ENCODE assay signal across 12 cellular contexts in the genomic region with DNA sequence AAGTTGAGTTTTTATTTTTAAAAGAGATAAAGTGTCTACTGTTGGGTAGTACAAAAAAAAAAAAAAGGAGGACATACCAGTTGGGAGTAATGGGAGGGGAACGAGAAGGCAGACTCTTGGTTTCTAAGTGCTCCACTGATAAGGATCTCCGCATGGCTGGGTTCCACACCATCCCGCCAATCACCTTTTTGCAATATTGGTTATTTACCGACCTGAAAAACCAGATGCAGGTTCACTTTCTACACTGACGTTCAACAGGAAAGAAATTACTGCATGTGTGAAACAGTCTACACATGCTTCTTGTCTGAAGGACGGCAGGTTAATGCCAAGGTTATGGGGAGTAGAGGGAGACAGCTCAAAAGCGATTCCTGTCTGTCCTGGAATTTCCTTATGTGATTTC.
A peak's percentile ranks its signal among the peaks of the same experiment; 100 is the strongest.
DNase-seq lines count a peak whose midpoint lies in the region; ATAC-seq, FAIRE-seq and TF ChIP-seq lines count a peak whose summit lies in the region.
"Had no signal": no experiment of that assay in that cellular context is flagged by ENCODE, and none has a peak within 500 bp of the region (broad histone marks: within the 10 kb centered on the region; RNA-seq: fewer than 3 reads in every experiment).

No MANE protein-coding gene starts in this region.

- TF ChIP-seq CTCF in ascending aorta (IDR thresholded peaks at IDR 0.05) = no peak

- TF ChIP-seq POLR2A in GM12891 (IDR thresholded peaks at IDR 0.05; ENCODE audit: low read depth, low read length) = no peak

- ATAC-seq in GM19397 (IDR thresholded peaks at IDR 0.05; ENCODE audit: unreplicated experiment) (peak; percentile 72), HG02938 (IDR thresholded peaks at IDR 0.05; ENCODE audit: unreplicated experiment) (peak; percentile 84)
- ATAC-seq: activated T-helper 17 cell treated with anti-CD3 and anti-CD28 coated beads, Interleukin-2, amount 50 U/mL, for 72 hours; naive thymus-derived CD8-positive, alpha-beta T cell had no signal

- intact Hi-C loops in ascending aorta (cut with DNase I) = no loop called here

- 70 to 75% (median 75%) methylated on average over 7 of the region's 7 CpGs for WGBS in small intestine, 3 donors

- no peak for DNase-seq in GM12891 (ENCODE audit: insufficient read length, low spot score)
- peak; percentile 14 for DNase-seq in SK-N-DZ (ENCODE audit: low spot score)
- no peak for DNase-seq in activated gamma-delta T cell treated with Interleukin-2 at 50 U/mL for 16 hours
- DNase-seq in ascending aorta (ENCODE audit: low spot score in 2 of 2) = no peak
- DNase-seq in small intestine = no peak
- DNase-seq in NCI-H82 treated with DMSO at 0.1 percent for 48 hours (lab: John Stamatoyannopoulos, UW; ENCODE audit: unreplicated experiment) = no peak
- DNase-seq: naive thymus-derived CD8-positive, alpha-beta T cell; NCI-H774 had no signal

- H3K9me3 ChIP-seq in ascending aorta (no peaks in the 10 kb centered on the region), small intestine (ENCODE audit: control insufficient read depth, low read depth) (no peaks in the 10 kb centered on the region)

- FAIRE-seq in GM12891 (lab: Jason Lieb, UNC) = peak; percentile 94
- no peak for FAIRE-seq in small intestine (lab: Jason Lieb, UNC)

- H3K4me3 ChIP-seq in ascending aorta = no peak overlapping the region
- H3K4me3 ChIP-seq in small intestine (ENCODE audit: low read depth in 1 of 2, low read length in 2 of 2) = no peak overlapping the region

- H3K27me3 ChIP-seq in ascending aorta (no peaks in the 10 kb centered on the region), small intestine (ENCODE audit: control insufficient read depth in 2 of 2, insufficient read depth in 2 of 2, low read length in 2 of 2) (no peaks in the 10 kb centered on the region)

- peaks cover 0 to 2% of the 10 kb centered on the region in 2 donors for H3K4me1 ChIP-seq in ascending aorta
- H3K4me1 ChIP-seq in small intestine (ENCODE audit: control insufficient read depth in 2 of 2, insufficient read depth in 1 of 2, low read depth in 1 of 2, low read length in 1 of 2) = no peaks in the 10 kb centered on the region

- H3K27ac ChIP-seq in ascending aorta (no peak overlapping the region), small intestine (ENCODE audit: low read depth in 1 of 2, low read length in 1 of 2) (no peak overlapping the region)
- H3K27ac ChIP-seq: KMS-11 had no signal

- peaks cover 13 to 41% of the 10 kb centered on the region in 2 donors for H3K36me3 ChIP-seq in ascending aorta
- peaks cover 0 to 23% of the 10 kb centered on the region in 2 donors for H3K36me3 ChIP-seq in small intestine (ENCODE audit: control insufficient read depth in 2 of 2, insufficient read depth in 2 of 2, low read length in 2 of 2)

TF ChIP-seq in GM12891, 5 proteins besides CTCF, POLR2A, EP300 and RAD21:
- TF ChIP-seq PAX5 (IDR thresholded peaks at IDR 0.05; ENCODE audit: insufficient read depth, low read length, severe bottlenecking) (peak; percentile 97), POU2F2 (IDR thresholded peaks at IDR 0.05; ENCODE audit: low read depth, low read length) (peak; percentile 21; the same call in 1 of the 2 replicates), POLR2AphosphoS5 (IDR thresholded peaks at IDR 0.05; ENCODE audit: low read depth, low read length) (no peak)
TF ChIP-seq in GM12891: peak in this region for 2.
